In the genomic region with DNA sequence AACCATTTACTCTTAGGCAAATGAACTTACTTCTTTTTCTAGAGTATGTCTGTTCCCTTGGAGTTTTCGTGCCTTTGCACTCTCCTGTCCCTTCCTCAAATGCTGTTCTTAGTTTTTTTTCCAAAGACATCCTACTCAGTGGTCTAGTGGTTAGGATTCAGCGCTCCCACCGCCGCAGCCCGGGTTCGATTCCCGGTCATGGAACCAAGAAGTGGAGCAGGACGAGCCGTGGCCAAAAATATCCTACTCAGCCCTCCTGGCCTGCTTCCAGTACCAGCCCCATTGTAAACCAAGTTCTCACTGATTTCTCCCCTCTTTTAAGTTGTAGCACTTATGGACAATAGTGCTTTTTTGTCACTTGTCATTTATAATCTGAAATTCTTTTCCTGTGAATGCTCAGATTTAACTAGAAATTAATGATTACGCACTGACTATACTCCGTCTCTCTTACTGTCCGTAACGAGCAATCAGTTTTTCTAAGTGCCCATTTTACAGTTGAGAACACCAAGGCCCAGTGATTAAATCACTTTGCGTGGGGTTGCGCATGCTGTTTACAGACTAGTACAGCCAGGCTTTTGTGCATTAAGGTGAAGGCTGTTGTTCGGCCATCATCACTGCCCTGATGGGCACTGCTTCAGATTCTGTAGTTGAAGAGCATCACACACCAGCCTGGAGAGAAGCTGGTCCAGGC, we compare ENCODE assay signal across 2 cellular contexts.
TF ChIP-seq lines count a peak whose summit lies in the region.

No MANE protein-coding gene starts in this region.

TF ChIP-seq in A549, 52 proteins besides CTCF, POLR2A, EP300 and RAD21:
- peak; percentile 34; the same call in 1 of the 2 replicates for TF ChIP-seq SREBF2 (IDR thresholded peaks at IDR 0.05)
- no peak for TF ChIP-seq HOXB5 (CRISPR knock-in tag; IDR thresholded peaks at IDR 0.05)

TF ChIP-seq in H1, 55 proteins besides CTCF, POLR2A, EP300 and RAD21:
- TF ChIP-seq SP2 (IDR thresholded peaks at IDR 0.05; ENCODE audit: low read length): no peak
- TF ChIP-seq RNF2 (IDR thresholded peaks at IDR 0.05; ENCODE audit: borderline replicate concordance, low read depth, low read length, missing control alignments, poor library complexity, severe bottlenecking): no peak
- TF ChIP-seq BRCA1 (IDR thresholded peaks at IDR 0.05; ENCODE audit: low read depth, low read length): no peak
- TF ChIP-seq SRF (IDR thresholded peaks at IDR 0.05; ENCODE audit: low read depth, low read length): no peak
- peak; percentile 49; the same call in 1 of the 2 replicates for TF ChIP-seq TBP (IDR thresholded peaks at IDR 0.05; ENCODE audit: low read depth, low read length)
- TF ChIP-seq MAFK (IDR thresholded peaks at IDR 0.05; ENCODE audit: low read depth, low read length): no peak
- TF ChIP-seq, protein P1, sequence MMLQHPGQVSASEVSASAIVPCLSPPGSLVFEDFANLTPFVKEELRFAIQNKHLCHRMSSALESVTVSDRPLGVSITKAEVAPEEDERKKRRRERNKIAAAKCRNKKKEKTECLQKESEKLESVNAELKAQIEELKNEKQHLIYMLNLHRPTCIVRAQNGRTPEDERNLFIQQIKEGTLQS (IDR thresholded peaks at IDR 0.05; ENCODE audit: insufficient read depth, low read depth, low read length): no peak
- no peak for TF ChIP-seq GABPA (IDR thresholded peaks at IDR 0.05; ENCODE audit: borderline replicate concordance, insufficient read depth, low read length)
